In genomic region chr4:125085-125820, GRCh38 we compare ENCODE assay signal across 7 cellular contexts. TPM values are rescaled to one million over a fixed set of nuclear protein-coding genes. Genes with fewer than 3 reads are reported as not detected.
DNase-seq lines count a peak whose midpoint lies in the region; ATAC-seq and TF ChIP-seq lines count a peak whose summit lies in the region.

No MANE protein-coding gene starts in this region.

- DNase-seq in GM13976 (ENCODE audit: low spot score), result peak; percentile 69
- DNase-seq in PC-3, result peak; percentile 1
- peak in 1 of 2 donors; percentile 18 for DNase-seq in breast epithelium (ENCODE audit: low spot score in 2 of 2)
- peak; percentile 76 for DNase-seq in iPS-NIHi7 (ENCODE audit: extremely low spot score)
- peak; percentile 89 for DNase-seq in spleen
- no peak for DNase-seq in midbrain (lab: John Stamatoyannopoulos, UW)

- H3K36me3 ChIP-seq in PC-3 (ENCODE audit: low read depth, low read length) (peaks cover 49% of the 10 kb centered on the region), breast epithelium (no peaks in the 10 kb centered on the region), spleen (peaks cover 0 to 48% (median 11%) of the 10 kb centered on the region in 6 donors)

- H3K27me3 ChIP-seq in PC-3 (ENCODE audit: low read length), result no peaks in the 10 kb centered on the region
- no peaks in the 10 kb centered on the region for H3K27me3 ChIP-seq in breast epithelium
- no peaks in the 10 kb centered on the region for H3K27me3 ChIP-seq in spleen (replicated peaks in 1 of 7)

- no peaks in the 10 kb centered on the region for H4K20me1 ChIP-seq in PC-3 (ENCODE audit: low read length)

- BruUV-seq in PC-3 (replicated peaks; lab: Mats Ljungman, UMichigan), result no TSS peak

- H2AFZ ChIP-seq in PC-3 (ENCODE audit: low read length), result peak overlapping the region; percentile 83

- peaks cover 28% of the 10 kb centered on the region for H3K79me2 ChIP-seq in PC-3 (ENCODE audit: low read length)

- WGBS in spleen, 5 donors, result 1 to 34% (median 3%) methylated on average over 28 to 34 of the region's 34 CpGs

- H3K4me1 ChIP-seq in PC-3 (ENCODE audit: insufficient read depth, low read length) (no peaks in the 10 kb centered on the region), breast epithelium (no peaks in the 10 kb centered on the region), spleen (peaks cover 10 to 42% (median 20%) of the 10 kb centered on the region in 6 donors)

- intact Hi-C loops in PC-3 (cut with micrococcal nuclease) (no loop called here), breast epithelium (cut with DNase I; ENCODE audit: low total_unique reads) (no loop called here), spleen (cut with DNase I; ENCODE audit: low total_unique reads) (no loop called here)

- peak overlapping the region; percentile 83 for H3K9ac ChIP-seq in PC-3 (ENCODE audit: low read length)

- CTCF ChIA-PET in PC-3 (lab: Charles Lee), result no interaction called here

- peak; percentile 8 for ATAC-seq in HG02884 (IDR thresholded peaks at IDR 0.05; ENCODE audit: unreplicated experiment)
- ATAC-seq in PC-3, result no peak

- POLR2A ChIA-PET in PC-3 (lab: Charles Lee; ENCODE audit: unreplicated experiment), result no interaction called here

- peak overlapping the region; percentile 78 for H3K4me2 ChIP-seq in PC-3 (ENCODE audit: low read length)

- H3K9me2 ChIP-seq in PC-3 (replicated peaks; ENCODE audit: low read length), result no peaks in the 10 kb centered on the region

- no peak for TF ChIP-seq POLR2A in breast epithelium (IDR thresholded peaks at IDR 0.05)
- TF ChIP-seq POLR2A in spleen (IDR thresholded peaks at IDR 0.05), result no peak

- H3K9me3 ChIP-seq in PC-3 (ENCODE audit: low read length) (peaks cover 15% of the 10 kb centered on the region; the same call in 1 of the 2 replicates), breast epithelium (peaks cover 0 to 10% of the 10 kb centered on the region in 2 donors), spleen (peaks cover 0 to 98% (median 33%) of the 10 kb centered on the region in 8 donors)

- peak overlapping the region; percentile 77 for H3K4me3 ChIP-seq in PC-3 (ENCODE audit: low read length)
- peak overlapping the region; percentile 72 to 91 (median 73) for H3K4me3 ChIP-seq in breast epithelium
- peak overlapping the region; percentile 60 to 86 (median 83) for H3K4me3 ChIP-seq in spleen

- TF ChIP-seq CTCF in GM13976 (IDR thresholded peaks at IDR 0.05; ENCODE audit: borderline replicate concordance, control extremely low read depth, extremely low read depth, insufficient read depth, missing control alignments), result no peak
- TF ChIP-seq CTCF in PC-3 (conservative IDR thresholded peaks at IDR 0.05; ENCODE audit: low read depth, low read length), result no peak
- TF ChIP-seq CTCF in breast epithelium (IDR thresholded peaks at IDR 0.05), result peak in 1 of 3 donors; percentile 11
- TF ChIP-seq CTCF in spleen (IDR thresholded peaks at IDR 0.05 in 8 of 11, conservative IDR thresholded peaks at IDR 0.05 in 3 of 11), result no peak

- no peak overlapping the region for H3K27ac ChIP-seq in PC-3 (ENCODE audit: low read length)
- peak overlapping the region; percentile 86 to 89 for H3K27ac ChIP-seq in breast epithelium
- H3K27ac ChIP-seq in spleen, result peak overlapping the region; percentile 80 to 96 (median 91)

- H3F3A ChIP-seq in PC-3 (ENCODE audit: low read length, unreplicated experiment), result no peaks in the 10 kb centered on the region

- in situ Hi-C loops in GM13976 (cut with MboI; ENCODE audit: low sequenced_read_pairs, unreplicated experiment), result no loop called here

RNA-seq across cellular contexts. Expression of gene ZNF718, which starts 1.0 kb away (rescaled TPM):
- total RNA-seq in PC-3 (2014; rRNA removed), result 3.2 and 3.8 TPM in 2 replicates
- total RNA-seq in breast epithelium, result 10 to 100 TPM in 2 of 3 donors, 1 to 10 TPM in 1; 4.6 to 13.4 (median 12.7) TPM
- 10 to 100 TPM in 6 of 7 donors, 1 to 10 TPM in 1; 9.8 to 22.0 (median 11.8) TPM for total RNA-seq in spleen
- 1 to 10 TPM; 1.0 to 2.5 (median 1.6) TPM for polyA plus RNA-seq in spleen
